Comparison of ENCODE assay signal across 1 cellular context in the genomic region with DNA sequence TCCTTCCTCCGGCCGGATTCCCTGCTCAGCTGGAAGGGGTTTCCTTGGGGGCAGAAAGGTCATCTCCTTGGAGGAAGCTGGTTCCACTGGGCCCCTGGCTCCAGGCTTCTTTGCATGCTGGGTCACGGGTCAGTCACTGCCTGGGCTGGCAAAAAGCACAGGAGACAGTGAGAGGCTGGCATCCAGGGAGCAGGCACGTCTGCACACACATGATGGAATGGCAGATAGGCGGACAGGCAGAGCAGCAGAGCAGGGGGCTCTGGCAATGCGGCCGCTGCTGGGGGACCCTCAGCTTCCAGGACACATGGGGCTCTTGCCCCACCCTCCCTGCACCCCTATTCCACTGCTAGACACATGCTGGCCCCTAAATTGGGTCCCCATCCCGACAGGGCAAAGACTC.
TF ChIP-seq lines count a peak whose summit lies in the region.

No MANE protein-coding gene starts in this region.

TF ChIP-seq in K562, 482 proteins besides CTCF, POLR2A, EP300 and RAD21 (continued from another document):
- no peak for TF ChIP-seq KAT7 (CRISPR knock-in tag; IDR thresholded peaks at IDR 0.05; ENCODE audit: borderline replicate concordance)
- no peak for TF ChIP-seq ETV5 (CRISPR knock-in tag; IDR thresholded peaks at IDR 0.05; ENCODE audit: low read depth)
- TF ChIP-seq ZBTB40 (IDR thresholded peaks at IDR 0.05): no peak
- TF ChIP-seq ZBTB40 (CRISPR knock-in tag; IDR thresholded peaks at IDR 0.05): no peak
- no peak for TF ChIP-seq NR4A1 (CRISPR knock-in tag; IDR thresholded peaks at IDR 0.05)
- no peak for TF ChIP-seq NR4A1 (tag; IDR thresholded peaks at IDR 0.05)
- no peak for TF ChIP-seq KAT2B (IDR thresholded peaks at IDR 0.05; ENCODE audit: low read depth, low read length)
- TF ChIP-seq ZNF696 (CRISPR knock-in tag; conservative IDR thresholded peaks at IDR 0.05): no peak
- TF ChIP-seq MBD2 (IDR thresholded peaks at IDR 0.05; ENCODE audit: borderline replicate concordance, low read depth): no peak
TF ChIP-seq in K562: peak in this region for 0.
